7 cellular contexts compared by ENCODE assay signal in genomic region chr19:12064266-12065099, GRCh38. TPM values are rescaled to one million over a fixed set of nuclear protein-coding genes. Genes with fewer than 3 reads are reported as not detected.
DNase-seq lines count a peak whose midpoint lies in the region; ATAC-seq lines count a peak whose summit lies in the region.

Gene ZNF844, plus strand, starts transcription at chr19:12064731. Its CDS starts 143 bp downstream, at chr19:12064874.

- no peaks in the 10 kb centered on the region for H3K9me3 Mint-ChIP-seq in activated naive CD8-positive, alpha-beta T cell (ENCODE audit: low read depth)

- peak within 1 kb of the TSS; percentile 83 for H3K27ac ChIP-seq in subcutaneous abdominal adipose tissue (ENCODE audit: low read depth, low read length)

- peak within 1 kb of the TSS; percentile 85 for H3K4me3 Mint-ChIP-seq in activated naive CD8-positive, alpha-beta T cell

- H3K4me1 ChIP-seq in subcutaneous abdominal adipose tissue (ENCODE audit: control insufficient read depth in 5 of 5, insufficient read depth in 5 of 5, low read length in 5 of 5), result peaks cover 1 to 19% (median 17%) of the 10 kb centered on the region in 5 donors

- H3K9me3 ChIP-seq in subcutaneous abdominal adipose tissue (ENCODE audit: control insufficient read depth in 5 of 5, low read length in 5 of 5), result peaks cover 4 to 13% (median 6%) of the 10 kb centered on the region in 5 donors

- H3K27me3 Mint-ChIP-seq in activated naive CD8-positive, alpha-beta T cell, result no peaks in the 10 kb centered on the region

- H3K36me3 ChIP-seq in subcutaneous abdominal adipose tissue (ENCODE audit: control insufficient read depth in 5 of 5, insufficient read depth in 5 of 5, low read length in 5 of 5), result peaks cover 0 to 4% (median 0%) of the 10 kb centered on the region in 5 donors

- H3K27ac Mint-ChIP-seq in activated naive CD8-positive, alpha-beta T cell, result peak within 1 kb of the TSS; percentile 70

- peaks cover 7% of the 10 kb centered on the region for H3K36me3 Mint-ChIP-seq in activated naive CD8-positive, alpha-beta T cell

- DNase-seq in SK-MEL-5 (ENCODE audit: low read depth, low spot score) (peak; percentile 76), head of caudate nucleus (peak; percentile 96 to 99 (median 99)), nucleus accumbens (lab: John Stamatoyannopoulos, UW) (peak; percentile 69 to 98 (median 95))

- peak; percentile 57 for ATAC-seq in GM18868 (IDR thresholded peaks at IDR 0.05; ENCODE audit: unreplicated experiment)
- peak; percentile 72 for ATAC-seq in HG03342 (IDR thresholded peaks at IDR 0.05; ENCODE audit: unreplicated experiment)

- no peaks in the 10 kb centered on the region for H3K27me3 ChIP-seq in subcutaneous abdominal adipose tissue (ENCODE audit: control insufficient read depth in 5 of 5, insufficient read depth in 4 of 5, low read length in 5 of 5)

- H3K9ac ChIP-seq in subcutaneous abdominal adipose tissue (ENCODE audit: low read length in 5 of 5), result peak within 1 kb of the TSS; percentile 75 to 92 (median 84)

- intact Hi-C loops in head of caudate nucleus (cut with DNase I), result loop anchor here (10.0 kb wide), 1 partner anchor 80 kb away; the partner anchor contains the start of gene ZNF20

- in situ Hi-C loops in SK-MEL-5 (cut with HindIII; ENCODE audit: low pct_unique_long_range_greater_than_20kb, low sequenced_read_pairs), result no loop called here

- H3K4me1 Mint-ChIP-seq in activated naive CD8-positive, alpha-beta T cell (ENCODE audit: low read depth), result peaks cover 10% of the 10 kb centered on the region

- peak within 1 kb of the TSS; percentile 77 to 97 (median 95) for H3K4me3 ChIP-seq in subcutaneous abdominal adipose tissue (ENCODE audit: low read depth in 1 of 5, low read length in 5 of 5)

RNA-seq across cellular contexts. Expression of gene ZNF844, which starts in this region (rescaled TPM):
- 2.7 and 5.2 TPM in 2 replicates for total RNA-seq in SK-MEL-5 (2014; rRNA removed; shearing (Covaris generic))
- 1.1 and 1.5 TPM in 2 replicates for polyA plus RNA-seq in SK-MEL-5 (2015; cell fraction: cytosol; rRNA removed)
- polyA plus RNA-seq in SK-MEL-5 (2015; cell fraction: nucleus; rRNA removed), result 2.4 and 5.1 TPM in 2 replicates

Comparison
In these comparisons a context has a peak if more than half of its experiments do, and no peak if none do; other contexts are left out.
1. Peak in every context shown above with its lines: DNase-seq, ATAC-seq, H3K4me3 ChIP-seq and H3K27ac ChIP-seq.